21 cellular contexts compared by ENCODE assay signal in genomic region chr6:79249136-79249535, GRCh38. TPM values are rescaled to one million over a fixed set of nuclear protein-coding genes. Genes with fewer than 3 reads are reported as not detected.
DNase-seq lines count a peak whose midpoint lies in the region; ATAC-seq and TF ChIP-seq lines count a peak whose summit lies in the region.
"Had no signal": no experiment of that assay in that cellular context is flagged by ENCODE, and none has a peak within 500 bp of the region (broad histone marks: within the 10 kb centered on the region; RNA-seq: fewer than 3 reads in every experiment).

No MANE protein-coding gene starts in this region.

- H3K36me3 Mint-ChIP-seq in T-cell, result no peaks in the 10 kb centered on the region
- H3K36me3 Mint-ChIP-seq: CD4-positive, CD25-positive, alpha-beta regulatory T cell had no signal

- H3K79me2 ChIP-seq in MM.1S (ENCODE audit: low read length), result no peaks in the 10 kb centered on the region

- POLR2A ChIA-PET in T-cell (lab: Charles Lee), result no interaction called here

- CTCF ChIA-PET in T-cell (lab: Charles Lee), result no interaction called here

- H3K36me3 ChIP-seq in MM.1S (replicated peaks; ENCODE audit: insufficient read depth, low read length), result no peaks in the 10 kb centered on the region
- H3K36me3 ChIP-seq: SJCRH30 had no signal

- intact Hi-C loops in Right ventricle myocardium superior (cut with DNase I), result no loop called here

- H3F3A ChIP-seq in MM.1S (ENCODE audit: insufficient read depth, low read length), result peaks cover 35% of the 10 kb centered on the region

- H3K4me3 Mint-ChIP-seq in T-cell, result no peak overlapping the region
- H3K4me3 Mint-ChIP-seq: CD4-positive, CD25-positive, alpha-beta regulatory T cell had no signal

- H3K4me1 Mint-ChIP-seq in T-cell, result no peaks in the 10 kb centered on the region

- no peaks in the 10 kb centered on the region for H3K9me2 ChIP-seq in MM.1S (replicated peaks; ENCODE audit: insufficient read depth, low read length)

- no peaks in the 10 kb centered on the region for H3K9me3 ChIP-seq in MM.1S (replicated peaks; ENCODE audit: insufficient read depth, low read length)
- H3K9me3 ChIP-seq: SJCRH30 had no signal

- H2AFZ ChIP-seq in MM.1S (ENCODE audit: low read length), result 0 out of 2 replicates have a peak overlapping the region, but pooled peaks have one; percentile 9

- H3K27ac Mint-ChIP-seq in T-cell, result no peak overlapping the region
- H3K27ac Mint-ChIP-seq: CD4-positive, CD25-positive, alpha-beta regulatory T cell had no signal

- peaks cover 40% of the 10 kb centered on the region for H3K4me1 ChIP-seq in MM.1S (ENCODE audit: low read length)
- H3K4me1 ChIP-seq: SJCRH30 had no signal

- H3K27me3 Mint-ChIP-seq in T-cell, result peaks cover 0 to 2% of the 10 kb centered on the region in 2 donors

- 0 out of 2 replicates have a peak overlapping the region, but pooled peaks have one; percentile 16 for H3K4me3 ChIP-seq in MM.1S (ENCODE audit: low read length)
- H3K4me3 ChIP-seq: SJCRH30 had no signal

- ATAC-seq in T-cell (replicated peaks in 1 of 4) (no peak), Right ventricle myocardium superior (ENCODE audit: poor library complexity) (no peak), GM21423 (IDR thresholded peaks at IDR 0.05; ENCODE audit: unreplicated experiment) (no peak), GM19463 (IDR thresholded peaks at IDR 0.05; ENCODE audit: unreplicated experiment) (no peak)
- ATAC-seq: HCT116 had no signal

- no peaks in the 10 kb centered on the region for H3K27me3 ChIP-seq in MM.1S (replicated peaks; ENCODE audit: insufficient read depth, low read length)
- H3K27me3 ChIP-seq: SJCRH30 had no signal

- DNase-seq in COLO829 (ENCODE audit: low spot score), result peak; percentile 78
- peak; percentile 82 for DNase-seq in MM.1S
- DNase-seq in epidermal melanocyte (ENCODE audit: insufficient read length, low spot score), result peak; percentile 70
- DNase-seq in pons (ENCODE audit: low spot score), result peak; percentile 46
- no peak for DNase-seq in T-cell
- DNase-seq in Right ventricle myocardium superior, result no peak
- DNase-seq: CD4-positive, CD25-positive, alpha-beta regulatory T cell; COR-L47; DMS79; GOT3; NCI-H1092 treated with DMSO at 0.1 percent for 48 hours; NCI-H1436 treated with DMSO at 0.1 percent for 48 hours; NCI-H1930; NCI-H226; NCI-H510A treated with DMSO at 0.1 percent for 48 hours; NCI-H748 treated with DMSO at 0.1 percent for 48 hours; NK-92 treated with Interleukin-12 subunit alpha and Interleukin-12 subunit beta, amount 100 ng/mL, for 24 hours; SJCRH30 had no signal

- peak overlapping the region; percentile 63 for H3K4me2 ChIP-seq in MM.1S (ENCODE audit: low read depth, low read length)

- no peaks in the 10 kb centered on the region for H4K20me1 ChIP-seq in MM.1S (ENCODE audit: insufficient read depth, low read length)

- H3K27ac ChIP-seq in MM.1S (ENCODE audit: low read length), result peak overlapping the region; percentile 79; the same call in 1 of the 2 replicates
- H3K27ac ChIP-seq: SJCRH30 had no signal

- no peaks in the 10 kb centered on the region for H3K9me3 Mint-ChIP-seq in T-cell

- no peak overlapping the region for H3K9ac ChIP-seq in MM.1S (ENCODE audit: low read length)

- no peak for TF ChIP-seq CTCF in MM.1S (IDR thresholded peaks at IDR 0.05; ENCODE audit: low read length)

RNA-seq across cellular contexts. Expression of gene HMGN3, which starts 14.7 kb away (rescaled TPM):
- 10 to 100 TPM; 27.1 to 39.9 (median 35.8) TPM for total RNA-seq in T-cell
- total RNA-seq in Right ventricle myocardium superior, result 148 TPM

Comparison
In these comparisons a context has a peak if more than half of its experiments do, and no peak if none do; other contexts are left out.
1. DNase-seq: peak in COLO829 (single experiment), MM.1S (single experiment), epidermal melanocyte (single experiment) and pons (single experiment); none in T-cell (0 of 34) and Right ventricle myocardium superior (single experiment).